Comparison of ENCODE assay signal across 8 cellular contexts in the genomic region with DNA sequence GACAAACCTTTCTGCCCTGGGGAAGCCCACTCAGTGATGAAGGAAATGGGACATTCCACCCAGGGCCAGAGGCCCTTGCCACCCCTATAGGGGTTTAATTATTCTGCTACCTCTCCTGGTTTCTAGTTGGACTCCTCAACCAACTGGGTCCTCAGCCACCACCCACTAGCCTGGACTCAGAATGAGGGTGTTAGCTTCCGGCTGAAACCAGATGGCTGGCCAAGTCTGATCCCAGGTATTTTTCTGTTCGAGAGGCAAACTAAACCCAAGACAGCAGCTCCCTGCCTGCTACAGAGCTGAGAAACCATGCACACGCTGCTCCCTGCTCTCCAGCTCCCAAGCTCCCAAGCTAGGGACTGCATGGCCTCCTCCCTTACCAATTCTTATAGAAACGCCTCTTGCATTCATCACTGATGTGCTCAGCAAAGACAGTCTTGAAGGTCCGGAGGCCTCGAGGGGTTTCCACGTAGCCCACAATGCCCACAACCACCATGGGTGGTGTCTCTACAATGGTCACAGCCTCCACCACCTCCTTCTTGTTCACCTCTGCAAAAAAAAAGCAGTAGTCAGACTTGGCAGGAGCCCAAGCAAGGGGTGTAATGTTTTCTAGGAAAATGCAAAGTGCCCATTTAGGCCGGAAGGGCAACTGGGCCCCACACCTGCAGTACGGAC. TPM values are rescaled to one million over a fixed set of nuclear protein-coding genes. Genes with fewer than 3 reads are reported as not detected.
DNase-seq lines count a peak whose midpoint lies in the region; ATAC-seq, FAIRE-seq and TF ChIP-seq lines count a peak whose summit lies in the region.

No MANE protein-coding gene starts in this region.

- ATAC-seq in HepG2: no peak

- peak overlapping the region; percentile 98 to 100 (median 100) for H3K4me3 Mint-ChIP-seq in CD4-positive, alpha-beta memory T cell

- H3K36me3 ChIP-seq in CD4-positive, alpha-beta memory T cell (ENCODE audit: insufficient read depth, low read length): peaks cover 58% of the 10 kb centered on the region
- peaks cover 68% of the 10 kb centered on the region for H3K36me3 ChIP-seq in HUES64 (ENCODE audit: insufficient read depth, low read length)
- H3K36me3 ChIP-seq in adipocyte (ENCODE audit: control insufficient read depth, insufficient read depth, low read length, severe bottlenecking): peaks cover 60% of the 10 kb centered on the region
- peaks cover 41 to 65% of the 10 kb centered on the region in 2 experiments for H3K36me3 ChIP-seq in HepG2 (replicated peaks in 1 of 2; ENCODE audit: control insufficient read depth in 1 of 2, insufficient read depth in 2 of 2, low read length in 2 of 2)

- CTCF ChIA-PET in CD4-positive, alpha-beta memory T cell (lab: Charles Lee; ENCODE audit: partially characterized antibody): interaction anchor here (0.6 to 12.4 kb wide), 22 partner anchors 10 to 1265 kb away, joined by 3 to 477 read pairs (median 4); partner anchors contain the start of genes APOBEC3C and CBX7
- CTCF ChIA-PET in HepG2 (lab: Yijun Ruan, JAX; ENCODE audit: low intra/inter-chr PET ratio, low total read pairs): no interaction called here

- no peak for FAIRE-seq in HepG2 (lab: Jason Lieb, UNC)

- TF ChIP-seq POLR2A in HepG2 (IDR thresholded peaks at IDR 0.05; ENCODE audit: insufficient read depth in 1 of 2, low read depth in 2 of 2, low read length in 2 of 2): peak; percentile 39 to 41

- H3K36me3 Mint-ChIP-seq in CD4-positive, alpha-beta memory T cell: peaks cover 51 to 79% of the 10 kb centered on the region in 2 donors

- H3K4me1 Mint-ChIP-seq in CD4-positive, alpha-beta memory T cell: peaks cover 28 to 60% (median 43%) of the 10 kb centered on the region in 4 donors

- intact Hi-C loops in CD4-positive, alpha-beta memory T cell (cut with micrococcal nuclease): loop anchor here (5.0 kb wide), 1 partner anchor 610 kb away; the partner anchor contains the start of gene GTPBP1
- intact Hi-C loops in HepG2 (cut with micrococcal nuclease; ENCODE audit: unreplicated experiment): loop anchor here (5.0 kb wide), 1 partner anchor 75 kb away; the partner anchor contains the start of gene PDGFB

- TF ChIP-seq RAD21 in HepG2 (CRISPR knock-in tag; IDR thresholded peaks at IDR 0.05): no peak

- no TSS peak for BruUV-seq in HepG2 (replicated peaks; lab: Mats Ljungman, UMichigan)

- peaks cover 69% of the 10 kb centered on the region for H4K20me1 ChIP-seq in HepG2 (ENCODE audit: insufficient read depth, low read length)

- peaks cover 0 to 8% (median 0%) of the 10 kb centered on the region in 8 donors for H3K9me3 Mint-ChIP-seq in CD4-positive, alpha-beta memory T cell

- H3K4me3 ChIP-seq in CD4-positive, alpha-beta memory T cell (ENCODE audit: low read length in 2 of 2): peak overlapping the region in 1 of 2 donors; percentile 97
- H3K4me3 ChIP-seq in HUES64 (ENCODE audit: low read length) (peak overlapping the region; percentile 92), adipocyte (ENCODE audit: low read length) (peak overlapping the region; percentile 96), HepG2 (replicated peaks in 1 of 3; ENCODE audit: insufficient read depth in 1 of 3, low read depth in 2 of 3, low read length in 3 of 3) (peak overlapping the region; percentile 76 to 94 (median 87))

- H3K27me3 Mint-ChIP-seq in CD4-positive, alpha-beta memory T cell: no peaks in the 10 kb centered on the region

- TF ChIP-seq CTCF in HepG2 (CRISPR knock-in tag; IDR thresholded peaks at IDR 0.05): no peak

- 68% methylated on average over 9 of the region's 9 CpGs for WGBS in HUES64
- WGBS in HepG2 (ENCODE audit: low lambda C conversion rate): 37% methylated on average over 9 of the region's 9 CpGs

- no peaks in the 10 kb centered on the region for H3K27me3 ChIP-seq in CD4-positive, alpha-beta memory T cell (ENCODE audit: insufficient read depth, low read length)
- H3K27me3 ChIP-seq in HUES64 (ENCODE audit: insufficient read depth, low read length) (no peaks in the 10 kb centered on the region), adipocyte (replicated peaks; ENCODE audit: control insufficient read depth, insufficient read depth, low read length) (no peaks in the 10 kb centered on the region), HepG2 (ENCODE audit: control insufficient read depth in 1 of 2, insufficient read depth in 2 of 2, low read length in 2 of 2) (no peaks in the 10 kb centered on the region; a peak in 1 of 5 replicates)

- H3K27ac Mint-ChIP-seq in CD4-positive, alpha-beta memory T cell: peak overlapping the region; percentile 84 to 99 (median 99)

- TF ChIP-seq EP300 in HepG2 (IDR thresholded peaks at IDR 0.05; ENCODE audit: low read depth in 2 of 2, low read length in 2 of 2): no peak
- TF ChIP-seq EP300 in HepG2 (CRISPR knock-in tag; IDR thresholded peaks at IDR 0.05; ENCODE audit: borderline replicate concordance): no peak

- POLR2A ChIA-PET in CD4-positive, alpha-beta memory T cell (lab: Charles Lee; ENCODE audit: partially characterized antibody): interaction anchor here (0.6 to 12.5 kb wide), 14 partner anchors 11 to 1447 kb away, joined by 3 to 433 read pairs (median 28); partner anchors contain the start of genes ATF4, CBX6, PDGFB and RPS19BP1
- POLR2A ChIA-PET in HepG2 (lab: Yijun Ruan, JAX): interaction anchor here (0.8 to 5.2 kb wide), 13 partner anchors 7 to 205 kb away, joined by 4 to 93 read pairs (median 25); partner anchors contain the start of gene ATF4

- H2AFZ ChIP-seq in HepG2 (ENCODE audit: low read length): no peak overlapping the region

- H3K27ac ChIP-seq in CD4-positive, alpha-beta memory T cell (ENCODE audit: low read depth, low read length): peak overlapping the region; percentile 83
- H3K27ac ChIP-seq in HUES64 (ENCODE audit: low read depth, low read length) (peak overlapping the region; percentile 99), HepG2 (ENCODE audit: extremely low read length, insufficient read depth, low read length) (peak overlapping the region; percentile 97)

- H3K79me2 ChIP-seq in HepG2 (ENCODE audit: insufficient read depth, low read length): peaks cover 46% of the 10 kb centered on the region

- H3K9ac ChIP-seq in HUES64 (ENCODE audit: low read depth, low read length): peak overlapping the region; percentile 100
- peak overlapping the region; percentile 99 for H3K9ac ChIP-seq in adipocyte (ENCODE audit: low read length)
- H3K9ac ChIP-seq in HepG2 (ENCODE audit: insufficient read depth, low read depth, low read length): peak overlapping the region; percentile 98

- DNase-seq in CD4-positive, alpha-beta memory T cell: peak in 2 of 5 donors; percentile 21 to 48
- DNase-seq in adipocyte (ENCODE audit: low read depth): no peak
- DNase-seq in HepG2 (ENCODE audit: low spot score): no peak
- no peak for DNase-seq in hypothalamus (lab: John Stamatoyannopoulos, UW)
- DNase-seq in NCI-H774 (lab: John Stamatoyannopoulos, UW): no peak
- no peak for DNase-seq in NCI-H1436 (lab: John Stamatoyannopoulos, UW)
- DNase-seq in stimulated activated CD4-positive, alpha-beta T cell treated with anti-CD3 and anti-CD28 coated beads, Interleukin-2, amount 100 ng/mL, for 48 hours: no peak

- H3K4me1 ChIP-seq in CD4-positive, alpha-beta memory T cell (ENCODE audit: insufficient read depth, low read length): peaks cover 53% of the 10 kb centered on the region
- peaks cover 12% of the 10 kb centered on the region; the same call in 1 of the 2 replicates for H3K4me1 ChIP-seq in HUES64 (ENCODE audit: insufficient read depth, low read length)
- H3K4me1 ChIP-seq in adipocyte (ENCODE audit: control insufficient read depth, insufficient read depth, low read length): peaks cover 45% of the 10 kb centered on the region
- H3K4me1 ChIP-seq in HepG2 (ENCODE audit: insufficient read depth, low read length): peaks cover 53% of the 10 kb centered on the region

- no peaks in the 10 kb centered on the region for H3K9me3 ChIP-seq in CD4-positive, alpha-beta memory T cell (ENCODE audit: control insufficient read depth in 1 of 2, low read length in 2 of 2)
- H3K9me3 ChIP-seq in HUES64 (ENCODE audit: insufficient read depth, low read depth, low read length): no peaks in the 10 kb centered on the region
- no peaks in the 10 kb centered on the region for H3K9me3 ChIP-seq in adipocyte (ENCODE audit: control insufficient read depth, low read length)
- H3K9me3 ChIP-seq in HepG2 (ENCODE audit: low read length): no peaks in the 10 kb centered on the region

- in situ Hi-C loops in HepG2 (cut with HindIII; ENCODE audit: extremely low pct_ligation_motif_present, low pct_unique_long_range_greater_than_20kb): no loop called here

- peak overlapping the region; percentile 94 for H3K4me2 ChIP-seq in HepG2 (ENCODE audit: low read depth, low read length)

RNA-seq across cellular contexts. Expression of gene RPL3, which starts 2.2 kb away (rescaled TPM):
- 1,000 to 10,000 TPM; 3,492 to 3,635 TPM for total RNA-seq in CD4-positive, alpha-beta memory T cell
- 1,000 to 10,000 TPM; 3,292 to 4,075 TPM for polyA plus RNA-seq in CD4-positive, alpha-beta memory T cell
- 2,333 TPM for polyA plus RNA-seq in HUES64 (2013, experiment 1 of 2)
- 2,549 TPM for polyA plus RNA-seq in HUES64 (2013, experiment 2 of 2)
- total RNA-seq in HepG2 (2016; rRNA removed; fragmentation: Illumina TruSeq; extraction: Trizol): 1,051 and 1,499 TPM in 2 replicates
- 1,087 and 1,361 TPM in 2 replicates for total RNA-seq in HepG2 (2016; cell fraction: cytosol; rRNA removed; fragmentation: Illumina TruSeq; extraction: Trizol; ENCODE audit: low read depth)
- total RNA-seq in HepG2 (2016; cell fraction: insoluble cytoplasmic fraction; rRNA removed; fragmentation: Illumina TruSeq; extraction: Trizol): 1,096 and 1,452 TPM in 2 replicates
- 2,264 and 2,553 TPM in 2 replicates for total RNA-seq in HepG2 (2016; cell fraction: membrane; rRNA removed; fragmentation: Illumina TruSeq; extraction: Trizol)
- 614 and 672 TPM in 2 replicates for total RNA-seq in HepG2 (2016; cell fraction: nucleus; rRNA removed; fragmentation: Illumina TruSeq; extraction: Trizol)
- polyA plus RNA-seq in HepG2 (2011; rRNA removed): 3,218 and 3,279 TPM in 2 replicates
- polyA plus RNA-seq in HepG2 (2011; cell fraction: cytosol; rRNA removed): 5,445 and 6,556 TPM in 2 replicates
- 1,725 and 2,021 TPM in 2 replicates for polyA plus RNA-seq in HepG2 (2011; cell fraction: nucleus; rRNA removed)
- polyA plus RNA-seq in HepG2 (2012): 2,306 and 3,237 TPM in 2 replicates
- polyA plus RNA-seq in HepG2 (2016; cell fraction: cytosol; fragmentation: Illumina TruSeq; extraction: Trizol; ENCODE audit: low read depth): 2,660 and 3,068 TPM in 2 replicates
- 2,953 and 3,012 TPM in 2 replicates for polyA plus RNA-seq in HepG2 (2016; cell fraction: insoluble cytoplasmic fraction; fragmentation: Illumina TruSeq; extraction: Trizol; ENCODE audit: low read depth)
- polyA plus RNA-seq in HepG2 (2016; cell fraction: membrane; fragmentation: Illumina TruSeq; extraction: Trizol; ENCODE audit: low read depth): 4,441 and 4,891 TPM in 2 replicates
- polyA plus RNA-seq in HepG2 (2016; cell fraction: nucleus; fragmentation: Illumina TruSeq; extraction: Trizol; ENCODE audit: insufficient read depth, low read depth): 1,802 and 1,847 TPM in 2 replicates
- 2,170 and 2,278 TPM in 2 replicates for polyA minus RNA-seq in HepG2 (2011; rRNA and poly(A)+ RNA removed; ENCODE audit: low replicate concordance)
- 946 and 956 TPM in 2 replicates for polyA minus RNA-seq in HepG2 (2011; cell fraction: cytosol; rRNA and poly(A)+ RNA removed)
- 510 and 805 TPM in 2 replicates for polyA minus RNA-seq in HepG2 (2011; cell fraction: nucleus; rRNA and poly(A)+ RNA removed)

RNA-seq across cellular contexts. Expression of gene SYNGR1, which starts 32.6 kb away (rescaled TPM):
- total RNA-seq in CD4-positive, alpha-beta memory T cell: not detected
- polyA plus RNA-seq in CD4-positive, alpha-beta memory T cell: under 1 TPM; 0.30 to 0.62 TPM
- 12.3 TPM for polyA plus RNA-seq in HUES64 (2013, experiment 1 of 2)
- polyA plus RNA-seq in HUES64 (2013, experiment 2 of 2): 13.8 TPM
- total RNA-seq in HepG2 (2016; rRNA removed; fragmentation: Illumina TruSeq; extraction: Trizol): 0.27 TPM in 1 of 2 replicates, not detected in the other
- total RNA-seq in HepG2 (2016; cell fraction: cytosol; rRNA removed; fragmentation: Illumina TruSeq; extraction: Trizol; ENCODE audit: low read depth): 0.71 TPM in 2 replicates
- 0.21 and 0.39 TPM in 2 replicates for total RNA-seq in HepG2 (2016; cell fraction: insoluble cytoplasmic fraction; rRNA removed; fragmentation: Illumina TruSeq; extraction: Trizol)
- total RNA-seq in HepG2 (2016; cell fraction: membrane; rRNA removed; fragmentation: Illumina TruSeq; extraction: Trizol): 0.19 and 0.48 TPM in 2 replicates
- 0.25 TPM in 1 of 2 replicates, not detected in the other for total RNA-seq in HepG2 (2016; cell fraction: nucleus; rRNA removed; fragmentation: Illumina TruSeq; extraction: Trizol)
- polyA plus RNA-seq in HepG2 (2011; rRNA removed): 2.7 and 3.3 TPM in 2 replicates
- 2.1 and 3.4 TPM in 2 replicates for polyA plus RNA-seq in HepG2 (2011; cell fraction: cytosol; rRNA removed)
- 4.6 and 7.5 TPM in 2 replicates for polyA plus RNA-seq in HepG2 (2011; cell fraction: nucleus; rRNA removed)
- polyA plus RNA-seq in HepG2 (2012): 2.1 and 2.8 TPM in 2 replicates
- polyA plus RNA-seq in HepG2 (2016; cell fraction: cytosol; fragmentation: Illumina TruSeq; extraction: Trizol; ENCODE audit: low read depth): 1.6 and 1.8 TPM in 2 replicates
- 0.53 and 1.0 TPM in 2 replicates for polyA plus RNA-seq in HepG2 (2016; cell fraction: insoluble cytoplasmic fraction; fragmentation: Illumina TruSeq; extraction: Trizol; ENCODE audit: low read depth)
- polyA plus RNA-seq in HepG2 (2016; cell fraction: membrane; fragmentation: Illumina TruSeq; extraction: Trizol; ENCODE audit: low read depth): 0.81 and 1.6 TPM in 2 replicates
- polyA plus RNA-seq in HepG2 (2016; cell fraction: nucleus; fragmentation: Illumina TruSeq; extraction: Trizol; ENCODE audit: insufficient read depth, low read depth): 1.7 and 2.3 TPM in 2 replicates
- polyA minus RNA-seq in HepG2 (2011; rRNA and poly(A)+ RNA removed; ENCODE audit: low replicate concordance): 0.82 and 3.0 TPM in 2 replicates
- 1.2 TPM in 1 of 2 replicates, not detected in the other for polyA minus RNA-seq in HepG2 (2011; cell fraction: cytosol; rRNA and poly(A)+ RNA removed)
- 0.77 and 1.6 TPM in 2 replicates for polyA minus RNA-seq in HepG2 (2011; cell fraction: nucleus; rRNA and poly(A)+ RNA removed)
